1 cellular context compared by ENCODE assay signal in genomic region chr5:145946112-145946861, GRCh38.
TF ChIP-seq lines count a peak whose summit lies in the region.

No MANE protein-coding gene starts in this region.

TF ChIP-seq in SK-N-SH, 30 proteins besides CTCF, POLR2A, EP300 and RAD21 (continued from another document):
- TF ChIP-seq RCOR1 (IDR thresholded peaks at IDR 0.05; ENCODE audit: low read length), result no peak
- TF ChIP-seq SIN3A (IDR thresholded peaks at IDR 0.05; ENCODE audit: borderline replicate concordance, low read depth, low read length), result no peak
- peak; percentile 59; the same call in 1 of the 2 replicates for TF ChIP-seq FOXM1 (IDR thresholded peaks at IDR 0.05; ENCODE audit: low read depth)
- TF ChIP-seq MEF2A (IDR thresholded peaks at IDR 0.05; ENCODE audit: borderline replicate concordance, low read depth), result no peak
- no peak for TF ChIP-seq MXI1 (IDR thresholded peaks at IDR 0.05; ENCODE audit: low read depth, low read length)
- TF ChIP-seq FOXJ3 (CRISPR knock-in tag; IDR thresholded peaks at IDR 0.05), result no peak
- no peak for TF ChIP-seq GABPA (IDR thresholded peaks at IDR 0.05; ENCODE audit: low read depth)
- TF ChIP-seq, protein P1, sequence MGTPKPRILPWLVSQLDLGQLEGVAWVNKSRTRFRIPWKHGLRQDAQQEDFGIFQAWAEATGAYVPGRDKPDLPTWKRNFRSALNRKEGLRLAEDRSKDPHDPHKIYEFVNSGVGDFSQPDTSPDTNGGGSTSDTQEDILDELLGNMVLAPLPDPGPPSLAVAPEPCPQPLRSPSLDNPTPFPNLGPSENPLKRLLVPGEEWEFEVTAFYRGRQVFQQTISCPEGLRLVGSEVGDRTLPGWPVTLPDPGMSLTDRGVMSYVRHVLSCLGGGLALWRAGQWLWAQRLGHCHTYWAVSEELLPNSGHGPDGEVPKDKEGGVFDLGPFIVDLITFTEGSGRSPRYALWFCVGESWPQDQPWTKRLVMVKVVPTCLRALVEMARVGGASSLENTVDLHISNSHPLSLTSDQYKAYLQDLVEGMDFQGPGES (IDR thresholded peaks at IDR 0.05; ENCODE audit: low read depth, low read length), result no peak
